In the genomic region with DNA sequence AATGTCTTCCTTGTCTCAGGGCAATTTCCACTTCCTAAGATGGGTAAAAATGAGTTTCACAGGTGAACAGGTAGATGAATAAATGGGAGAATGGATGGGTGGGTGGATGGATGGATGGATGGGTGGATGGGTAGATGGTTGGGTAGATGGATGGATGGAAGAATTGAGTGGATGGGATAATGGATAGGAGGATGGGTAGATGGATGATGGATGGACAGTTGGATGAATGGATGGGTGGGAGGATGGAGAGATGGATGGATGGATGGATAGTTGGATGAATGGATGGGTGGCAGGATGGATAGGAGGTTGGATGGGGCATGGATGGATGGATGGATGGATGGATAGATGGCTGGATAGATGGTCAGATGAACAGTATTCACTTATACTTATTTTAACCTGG, we compare ENCODE assay signal across 9 cellular contexts.
"Had no signal": no experiment of that assay in that cellular context is flagged by ENCODE, and none has a peak within 500 bp of the region (broad histone marks: within the 10 kb centered on the region; RNA-seq: fewer than 3 reads in every experiment).

No MANE protein-coding gene starts in this region.

- FAIRE-seq: H54, HepG2, K562 had no signal

- H2AFZ ChIP-seq: GM23248 had no signal

- H3K4me3 ChIP-seq: GM23248, HAP-1, K562 had no signal

- H3K4me1 ChIP-seq: HAP-1 had no signal

- H3K9ac ChIP-seq: GM23248 had no signal

- H3K36me3 ChIP-seq: HAP-1 had no signal

- H3K27ac ChIP-seq: GM23248, HL-60 had no signal

- ATAC-seq: HCT116, HepG2, K562 had no signal

- DNase-seq: GM23248, GOT3, KG1 had no signal
